Comparison of ENCODE assay signal across 22 cellular contexts in the genomic region with DNA sequence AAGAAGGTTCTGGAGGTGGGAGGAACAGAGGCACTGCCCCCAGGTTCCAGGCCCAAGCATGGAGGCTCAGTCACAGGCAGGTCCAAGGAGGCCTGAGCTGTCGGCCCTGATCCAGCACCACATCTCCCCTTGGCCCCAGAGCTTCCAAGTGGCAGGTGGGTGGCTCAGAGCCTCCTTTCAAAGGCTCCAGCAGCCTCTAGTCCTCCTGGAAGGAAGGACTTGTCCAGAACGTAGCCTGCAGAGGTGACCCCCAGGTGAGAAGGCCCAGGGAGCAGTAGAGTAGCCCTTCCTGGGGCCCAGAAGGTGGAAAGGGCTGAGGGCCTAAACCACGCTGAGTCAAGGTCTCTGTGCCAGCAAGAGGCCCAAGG. TPM values are rescaled to one million over a fixed set of nuclear protein-coding genes. Genes with fewer than 3 reads are reported as not detected.
DNase-seq lines count a peak whose midpoint lies in the region; ATAC-seq and TF ChIP-seq lines count a peak whose summit lies in the region.
"Had no signal": no experiment of that assay in that cellular context is flagged by ENCODE, and none has a peak within 500 bp of the region (broad histone marks: within the 10 kb centered on the region; RNA-seq: fewer than 3 reads in every experiment).

No MANE protein-coding gene starts in this region.

- H3K27ac ChIP-seq in left ventricle myocardium inferior (replicated peaks) (peak overlapping the region; percentile 76), neutrophil (peak overlapping the region; percentile 78), thyroid gland (peak overlapping the region in 2 of 3 donors; percentile 47 to 55), osteoblast (ENCODE audit: low read depth, low read length) (no peak overlapping the region)
- H3K27ac ChIP-seq: epithelial cell of prostate, HL-60, testis had no signal

- ATAC-seq in Right ventricle myocardium inferior (no peak), GM21360 (IDR thresholded peaks at IDR 0.05; ENCODE audit: unreplicated experiment) (no peak)

- H3K4me1 ChIP-seq in left ventricle myocardium inferior = peaks cover 100% of the 10 kb centered on the region
- peaks cover 78 to 84% of the 10 kb centered on the region in 2 experiments for H3K4me1 ChIP-seq in neutrophil (ENCODE audit: control insufficient read depth in 1 of 2, insufficient read depth in 1 of 2, low read depth in 1 of 2, low read length in 1 of 2)
- peaks cover 48 to 80% of the 10 kb centered on the region in 2 donors for H3K4me1 ChIP-seq in thyroid gland
- H3K4me1 ChIP-seq in osteoblast (ENCODE audit: insufficient read depth, low read length) = peaks cover 35% of the 10 kb centered on the region

- peaks cover 57% of the 10 kb centered on the region for H3K79me2 ChIP-seq in osteoblast (ENCODE audit: insufficient read depth, low read length)

- H3K4me2 ChIP-seq in osteoblast (ENCODE audit: insufficient read depth, low read length) = no peak overlapping the region

- H4K20me1 ChIP-seq in osteoblast (ENCODE audit: insufficient read depth, low read length) = peaks cover 20% of the 10 kb centered on the region

- intact Hi-C loops in left ventricle myocardium inferior (cut with micrococcal nuclease) (no loop called here), Right ventricle myocardium inferior (cut with DNase I) (no loop called here), thyroid gland (cut with DNase I) (no loop called here), head of caudate nucleus (cut with DNase I) (no loop called here)

- H3K36me3 ChIP-seq in left ventricle myocardium inferior (no peaks in the 10 kb centered on the region), neutrophil (peaks cover 19% of the 10 kb centered on the region), thyroid gland (no peaks in the 10 kb centered on the region), osteoblast (ENCODE audit: insufficient read depth, low read length) (no peaks in the 10 kb centered on the region)
- H3K36me3 ChIP-seq: MG63 had no signal

- H3K27me3 ChIP-seq in left ventricle myocardium inferior (ENCODE audit: low read depth) = no peaks in the 10 kb centered on the region
- no peaks in the 10 kb centered on the region for H3K27me3 ChIP-seq in neutrophil
- no peaks in the 10 kb centered on the region for H3K27me3 ChIP-seq in thyroid gland
- H3K27me3 ChIP-seq in osteoblast (ENCODE audit: insufficient read depth, low read length) = no peaks in the 10 kb centered on the region
- H3K27me3 ChIP-seq: MG63, testis had no signal

- 79 to 100% methylated on average over 2 to 3 of the region's 3 CpGs for WGBS in thyroid gland, 2 donors

- H3K4me3 ChIP-seq in left ventricle myocardium inferior = no peak overlapping the region
- peak overlapping the region; percentile 12 to 13 for H3K4me3 ChIP-seq in neutrophil (ENCODE audit: low read depth in 1 of 2, low read length in 1 of 2)
- no peak overlapping the region for H3K4me3 ChIP-seq in thyroid gland (replicated peaks in 1 of 3)
- no peak overlapping the region for H3K4me3 ChIP-seq in osteoblast (ENCODE audit: insufficient read depth, low read length)
- H3K4me3 ChIP-seq: MG63, testis had no signal

- no peak overlapping the region for H2AFZ ChIP-seq in osteoblast (ENCODE audit: low read length)

- no peak for TF ChIP-seq POLR2A in thyroid gland (IDR thresholded peaks at IDR 0.05)

- TF ChIP-seq CTCF in left ventricle myocardium inferior (IDR thresholded peaks at IDR 0.05; ENCODE audit: borderline replicate concordance) = no peak
- no peak for TF ChIP-seq CTCF in neutrophil (IDR thresholded peaks at IDR 0.05)
- TF ChIP-seq CTCF in thyroid gland (IDR thresholded peaks at IDR 0.05) = no peak
- TF ChIP-seq CTCF in osteoblast (IDR thresholded peaks at IDR 0.05; ENCODE audit: extremely low read depth, low read depth, low read length) = no peak

- H3K9me3 ChIP-seq in left ventricle myocardium inferior (replicated peaks) = no peaks in the 10 kb centered on the region
- H3K9me3 ChIP-seq in neutrophil = no peaks in the 10 kb centered on the region
- no peaks in the 10 kb centered on the region for H3K9me3 ChIP-seq in thyroid gland
- H3K9me3 ChIP-seq in osteoblast (ENCODE audit: low read depth, low read length) = no peaks in the 10 kb centered on the region
- H3K9me3 ChIP-seq: MG63, testis had no signal

- no peak for DNase-seq in left ventricle myocardium inferior
- DNase-seq in Right ventricle myocardium inferior (ENCODE audit: missing footprints) = no peak
- peak; percentile 1 for DNase-seq in globus pallidus (ENCODE audit: low spot score)
- no peak for DNase-seq in thyroid gland
- no peak for DNase-seq in head of caudate nucleus
- DNase-seq in osteoblast (ENCODE audit: insufficient read length, low spot score, missing footprints) = no peak
- DNase-seq: activated CD4-positive, alpha-beta T cell treated with anti-CD3 and anti-CD28 coated beads for 4 hours; activated naive CD8-positive, alpha-beta T cell treated with anti-CD3 and anti-CD28 coated beads, Interleukin-2, amount 10 ng/mL, durations not matched to agents 7 days and 5 days; MG63; NCI-H524 treated with DMSO at 0.1 percent for 48 hours; RPMI8226; stimulated activated CD8-positive, alpha-beta memory T cell treated with anti-CD3 and anti-CD28 coated beads, Interleukin-4, amount 100 ng/mL, for 48 hours; testis had no signal

RNA-seq across cellular contexts. Expression of gene TFEB, which starts 7.7 kb away (rescaled TPM):
- total RNA-seq in left ventricle myocardium inferior (39.9 TPM), Right ventricle myocardium inferior (39.5 TPM), thyroid gland (10 to 100 TPM; 23.0 to 39.0 (median 34.9) TPM), osteoblast (5.1 and 5.6 TPM in 2 replicates)

RNA-seq across cellular contexts. Expression of gene PGC, which starts 19.5 kb away (rescaled TPM):
- total RNA-seq in left ventricle myocardium inferior = not detected
- not detected for total RNA-seq in Right ventricle myocardium inferior
- total RNA-seq in thyroid gland = not detected
- total RNA-seq in osteoblast = not detected in 2 replicates
- total RNA-seq: A673; activated naive CD8-positive, alpha-beta T cell treated with anti-CD3 and anti-CD28 coated beads, Interleukin-2, amount 10 ng/mL, durations not matched to agents 7 days and 5 days; activated T-helper 2 cell treated with anti-CD3 and anti-CD28 coated beads, Interferon-gamma antibody, Interleukin-2, Interleukin-4, amounts not matched to agents 10 μg/mL and 5 μg/mL and 100 μg/mL, durations not matched to agents 14 hours and 24 hours and 36 hours; fibroblast of villous mesenchyme; neural crest cell; pulmonary artery endothelial cell had no signal

RNA-seq across cellular contexts. Expression of gene FRS3, which starts 52.0 kb away (rescaled TPM):
- 5.3 TPM for total RNA-seq in left ventricle myocardium inferior
- 5.1 TPM for total RNA-seq in Right ventricle myocardium inferior
- total RNA-seq in thyroid gland = 1 to 10 TPM; 4.0 to 6.7 (median 5.8) TPM
- 1.5 and 1.8 TPM in 2 replicates for total RNA-seq in osteoblast

RNA-seq across cellular contexts. Expression of gene PRICKLE4, which starts 52.9 kb away (rescaled TPM):
- total RNA-seq in left ventricle myocardium inferior (0.88 TPM), Right ventricle myocardium inferior (3.3 TPM), thyroid gland (10 to 100 TPM in 3 of 4 donors, 1 to 10 TPM in 1; 4.0 to 15.6 (median 12.7) TPM), osteoblast (0.59 TPM in 1 of 2 replicates, not detected in the other)
- total RNA-seq: A673; activated naive CD8-positive, alpha-beta T cell treated with anti-CD3 and anti-CD28 coated beads, Interleukin-2, amount 10 ng/mL, durations not matched to agents 7 days and 5 days; activated T-helper 2 cell treated with anti-CD3 and anti-CD28 coated beads, Interferon-gamma antibody, Interleukin-2, Interleukin-4, amounts not matched to agents 10 μg/mL and 5 μg/mL and 100 μg/mL, durations not matched to agents 14 hours and 24 hours and 36 hours had no signal

RNA-seq across cellular contexts. Expression of gene TOMM6, which starts 59.8 kb away (rescaled TPM):
- total RNA-seq in left ventricle myocardium inferior = 177 TPM
- 226 TPM for total RNA-seq in Right ventricle myocardium inferior
- 100 to 1,000 TPM in 3 of 4 donors, 10 to 100 TPM in 1; 96.3 to 134 (median 124) TPM for total RNA-seq in thyroid gland
- total RNA-seq in osteoblast = 37.4 and 54.6 TPM in 2 replicates

Comparison
In these comparisons a context has a peak if more than half of its experiments do, and no peak if none do; other contexts are left out.
1. H3K4me3 ChIP-seq: peak in neutrophil (2 of 2); none in left ventricle myocardium inferior (single experiment), thyroid gland (0 of 3) and osteoblast (single experiment).